Comparison of ENCODE assay signal across 8 cellular contexts in the genomic region with DNA sequence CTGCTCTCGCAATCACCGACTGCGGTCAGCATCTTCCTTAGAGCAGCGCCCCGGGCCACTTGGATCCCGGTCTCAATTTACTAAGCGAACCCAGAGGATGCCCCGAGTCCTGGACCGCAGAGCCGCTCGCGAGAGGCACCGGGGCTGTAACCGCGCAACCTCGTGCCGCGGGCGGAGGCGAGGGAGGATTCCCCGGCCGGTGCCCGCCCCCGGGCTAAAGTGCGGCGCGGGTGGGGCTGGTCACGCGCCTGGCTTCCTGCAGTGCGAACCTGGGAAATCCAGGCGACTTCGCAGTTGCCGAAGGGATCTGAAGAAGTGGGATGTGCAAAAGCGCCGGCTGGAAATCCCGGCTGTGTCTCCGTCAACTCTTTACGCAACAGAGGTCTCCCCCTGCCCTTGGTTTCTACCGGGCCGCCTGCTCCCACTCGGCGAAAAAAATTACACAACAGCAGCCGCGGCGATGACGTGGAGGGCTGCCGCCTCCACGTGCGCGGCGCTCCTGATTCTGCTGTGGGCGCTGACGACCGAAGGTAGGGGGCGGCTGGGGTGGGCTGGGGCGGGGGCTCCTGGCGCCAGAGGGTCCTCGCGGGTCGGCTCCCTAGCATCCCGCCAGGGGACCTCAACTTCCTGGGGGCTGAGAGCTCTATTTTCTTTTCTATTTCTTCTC. TPM values are rescaled to one million over a fixed set of nuclear protein-coding genes. Genes with fewer than 3 reads are reported as not detected.
A peak's percentile ranks its signal among the peaks of the same experiment; 100 is the strongest.
DNase-seq lines count a peak whose midpoint lies in the region; ATAC-seq and TF ChIP-seq lines count a peak whose summit lies in the region.

A gene with protein sequence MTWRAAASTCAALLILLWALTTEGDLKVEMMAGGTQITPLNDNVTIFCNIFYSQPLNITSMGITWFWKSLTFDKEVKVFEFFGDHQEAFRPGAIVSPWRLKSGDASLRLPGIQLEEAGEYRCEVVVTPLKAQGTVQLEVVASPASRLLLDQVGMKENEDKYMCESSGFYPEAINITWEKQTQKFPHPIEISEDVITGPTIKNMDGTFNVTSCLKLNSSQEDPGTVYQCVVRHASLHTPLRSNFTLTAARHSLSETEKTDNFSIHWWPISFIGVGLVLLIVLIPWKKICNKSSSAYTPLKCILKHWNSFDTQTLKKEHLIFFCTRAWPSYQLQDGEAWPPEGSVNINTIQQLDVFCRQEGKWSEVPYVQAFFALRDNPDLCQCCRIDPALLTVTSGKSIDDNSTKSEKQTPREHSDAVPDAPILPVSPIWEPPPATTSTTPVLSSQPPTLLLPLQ (plus strand): TSS at position 291 of the 667 bp plus-strand sequence. CDS start 170 bp downstream, at position 461.

- H3K36me3 ChIP-seq in gastroesophageal sphincter (no peaks in the 10 kb centered on the region), neural progenitor cell (no peaks in the 10 kb centered on the region), stomach (no peaks in the 10 kb centered on the region)

- peaks cover 33% of the 10 kb centered on the region for H3F3A ChIP-seq in neural progenitor cell (ENCODE audit: low read depth)

- no peaks in the 10 kb centered on the region for H3K79me2 ChIP-seq in neural progenitor cell (ENCODE audit: low read depth)

- H3K27ac Mint-ChIP-seq in CD14-positive monocyte (peak within 1 kb of the TSS in 6 of 7 donors; percentile 26 to 92 (median 89)), neural progenitor cell (no peak within 1 kb of the TSS)

- WGBS in gastroesophageal sphincter (ENCODE audit: low coverage in 1 of 2), 2 donors, result 0 to 6% methylated on average over 7 to 11 of the region's 61 CpGs
- WGBS in stomach, 5 donors, result 1% methylated on average over 47 to 61 of the region's 61 CpGs

- H3K9me3 Mint-ChIP-seq in CD14-positive monocyte, result peaks cover 0 to 8% (median 3%) of the 10 kb centered on the region in 7 donors
- peaks cover 10% of the 10 kb centered on the region for H3K9me3 Mint-ChIP-seq in neural progenitor cell

- peaks cover 0 to 2% of the 10 kb centered on the region in 2 donors for H3K36me3 Mint-ChIP-seq in CD14-positive monocyte
- H3K36me3 Mint-ChIP-seq in neural progenitor cell, result peaks cover 8% of the 10 kb centered on the region

- no peaks in the 10 kb centered on the region for H3K27me3 ChIP-seq in gastroesophageal sphincter
- peaks cover 60% of the 10 kb centered on the region for H3K27me3 ChIP-seq in neural progenitor cell
- no peaks in the 10 kb centered on the region for H3K27me3 ChIP-seq in stomach

- DNase-seq in CD14-positive monocyte (ENCODE audit: low spot score) (peak; percentile 78), SK-MEL-5 (ENCODE audit: low read depth, low spot score) (peak; percentile 41), neural progenitor cell (ENCODE audit: low spot score) (peak; percentile 71), stomach (peak; percentile 68)
- DNase-seq in activated naive CD4-positive, alpha-beta T cell treated with Interleukin-2 at 50 U/mL for 16 hours, result peak; percentile 67

- H3K4me3 ChIP-seq in gastroesophageal sphincter (peak within 1 kb of the TSS; percentile 63 to 75), neural progenitor cell (peak within 1 kb of the TSS; percentile 57), stomach (peak within 1 kb of the TSS; percentile 61 to 72 (median 68))

- no peaks in the 10 kb centered on the region for H3K9me3 ChIP-seq in gastroesophageal sphincter
- no peaks in the 10 kb centered on the region for H3K9me3 ChIP-seq in neural progenitor cell (ENCODE audit: low read depth)
- no peaks in the 10 kb centered on the region for H3K9me3 ChIP-seq in stomach

- TF ChIP-seq EP300 in gastroesophageal sphincter (IDR thresholded peaks at IDR 0.05), result no peak
- TF ChIP-seq EP300 in stomach (IDR thresholded peaks at IDR 0.05), result no peak

- in situ Hi-C loops in SK-MEL-5 (cut with HindIII; ENCODE audit: low pct_unique_long_range_greater_than_20kb, low sequenced_read_pairs), result no loop called here

- H3K4me1 ChIP-seq in gastroesophageal sphincter, result peaks cover 0 to 30% (median 4%) of the 10 kb centered on the region in 3 donors
- H3K4me1 ChIP-seq in neural progenitor cell, result peaks cover 20% of the 10 kb centered on the region
- peaks cover 12 to 32% (median 28%) of the 10 kb centered on the region in 4 donors for H3K4me1 ChIP-seq in stomach

- intact Hi-C loops in CD14-positive monocyte (cut with micrococcal nuclease) (loop anchor here (5.0 to 10.0 kb wide), 3 partner anchors 74 to 137 kb away; a partner anchor contains a TSS), stomach (cut with DNase I; ENCODE audit: low total_unique reads) (no loop called here)

- ATAC-seq in HG03354 (IDR thresholded peaks at IDR 0.05; ENCODE audit: poor library complexity, severe bottlenecking, unreplicated experiment), result peak; percentile 46
- peak; percentile 84 for ATAC-seq in gastroesophageal sphincter
- no peak for ATAC-seq in GM19463 (IDR thresholded peaks at IDR 0.05; ENCODE audit: unreplicated experiment)

- H3K27ac ChIP-seq in gastroesophageal sphincter (peak within 1 kb of the TSS; percentile 9 to 91 (median 90)), neural progenitor cell (no peak within 1 kb of the TSS), stomach (peak within 1 kb of the TSS in 4 of 5 donors; percentile 85 to 91 (median 86))

- H3K9ac ChIP-seq in neural progenitor cell, result no peak within 1 kb of the TSS

- peaks cover 14% of the 10 kb centered on the region for H4K20me1 ChIP-seq in neural progenitor cell (ENCODE audit: low read depth)

- peaks cover 29% of the 10 kb centered on the region for H3K4me1 Mint-ChIP-seq in CD14-positive monocyte
- peaks cover 26% of the 10 kb centered on the region for H3K4me1 Mint-ChIP-seq in neural progenitor cell

- TF ChIP-seq POLR2A in gastroesophageal sphincter (IDR thresholded peaks at IDR 0.05), result peak in 1 of 2 donors; percentile 23
- no peak for TF ChIP-seq POLR2A in stomach (IDR thresholded peaks at IDR 0.05)

- H3K4me3 Mint-ChIP-seq in CD14-positive monocyte (peak within 1 kb of the TSS; percentile 94 to 96), neural progenitor cell (peak within 1 kb of the TSS; percentile 92)

- H3K27me3 Mint-ChIP-seq in CD14-positive monocyte (ENCODE audit: low read depth in 3 of 3) (peaks cover 4 to 26% (median 13%) of the 10 kb centered on the region in 3 donors), neural progenitor cell (ENCODE audit: insufficient read depth, low read depth) (peaks cover 22% of the 10 kb centered on the region)

- TF ChIP-seq CTCF in CD14-positive monocyte (IDR thresholded peaks at IDR 0.05) (no peak), gastroesophageal sphincter (IDR thresholded peaks at IDR 0.05) (no peak), neural progenitor cell (IDR thresholded peaks at IDR 0.05) (no peak), stomach (IDR thresholded peaks at IDR 0.05) (no peak)

- peak within 1 kb of the TSS; percentile 87 for H2AFZ ChIP-seq in neural progenitor cell (replicated peaks)

- H3K4me2 ChIP-seq in neural progenitor cell, result peak within 1 kb of the TSS; percentile 90

RNA-seq across cellular contexts. Expression of the gene that starts here (rescaled TPM):
- polyA plus RNA-seq in CD14-positive monocyte (under 1 TPM; 0.05 to 0.15 TPM), stomach (under 1 TPM in 2 of 3 donors, not detected in 1; 0.25 to 0.37 TPM)
- 5.7 and 6.6 TPM in 2 replicates for total RNA-seq in SK-MEL-5 (2014; rRNA removed; shearing (Covaris generic))
- 2.9 and 4.9 TPM in 2 replicates for polyA plus RNA-seq in SK-MEL-5 (2015; cell fraction: cytosol; rRNA removed)
- 9.4 and 11.4 TPM in 2 replicates for polyA plus RNA-seq in SK-MEL-5 (2015; cell fraction: nucleus; rRNA removed)
- total RNA-seq in gastroesophageal sphincter (1 to 10 TPM; 2.7 to 4.7 (median 3.9) TPM), neural progenitor cell (ENCODE audit: low replicate concordance) (0.39 and 0.74 TPM in 2 replicates), stomach (10 to 100 TPM in 1 of 5 donors, 1 to 10 TPM in 3, under 1 TPM in 1; under 0.01 to 13.6 (median 4.2) TPM)

Comparison
In these comparisons a context has a peak if more than half of its experiments do, and no peak if none do; other contexts are left out.
1. Peak in DNase-seq in CD14-positive monocyte; RNA of the gene not detected or under 1 TPM.
2. Peak in DNase-seq, H3K4me3 ChIP-seq and H3K4me2 ChIP-seq in neural progenitor cell; RNA of the gene not detected or under 1 TPM.